In the genomic region with DNA sequence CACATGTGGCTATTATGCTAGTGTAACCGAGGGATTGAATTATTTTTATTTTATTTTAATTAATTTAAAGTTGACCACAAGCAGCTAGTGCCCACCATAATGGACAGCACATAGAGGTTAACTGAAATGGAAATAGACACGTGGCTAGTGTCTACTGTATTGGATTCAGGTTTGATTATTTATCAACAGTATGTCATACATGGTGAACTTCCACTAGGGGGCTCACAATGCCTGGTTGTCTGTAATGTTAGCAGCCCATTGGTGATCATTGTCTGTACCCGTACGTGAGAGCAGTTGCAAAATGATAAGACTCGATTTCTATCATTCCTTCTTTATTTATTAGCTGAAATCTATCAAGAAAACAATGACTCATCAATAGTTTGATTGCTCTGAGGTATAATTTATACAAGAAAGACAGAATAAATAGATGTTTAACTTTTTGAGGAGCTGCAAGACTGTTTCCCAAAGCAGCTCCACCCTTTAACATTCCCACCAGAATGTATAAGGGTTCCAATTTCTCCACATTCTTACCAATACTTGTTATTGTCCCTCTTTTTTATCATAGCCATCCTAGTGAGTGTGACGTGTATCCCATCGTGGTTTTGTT, we compare ENCODE assay signal across 8 cellular contexts.
DNase-seq lines count a peak whose midpoint lies in the region; ATAC-seq and TF ChIP-seq lines count a peak whose summit lies in the region.

No MANE protein-coding gene starts in this region.

- TF ChIP-seq POLR2A in thyroid gland (IDR thresholded peaks at IDR 0.05): no peak

- peak; percentile 43 for DNase-seq in COLO668 (lab: John Stamatoyannopoulos, UW; ENCODE audit: unreplicated experiment)
- peak; percentile 33 to 80 for DNase-seq in NCI-H446 (lab: John Stamatoyannopoulos, UW)
- DNase-seq in epithelial cell of esophagus (ENCODE audit: low read depth): peak; percentile 83
- DNase-seq in mucosa of gallbladder (ENCODE audit: low spot score): peak; percentile 35
- peak; percentile 26 to 31 for DNase-seq in thyroid gland

- TF ChIP-seq CTCF in epithelial cell of esophagus (IDR thresholded peaks at IDR 0.05; ENCODE audit: insufficient read depth, low read depth, low read length, missing control alignments) (peak; percentile 80), thyroid gland (IDR thresholded peaks at IDR 0.05) (peak; percentile 45 to 73 (median 62))

- WGBS in thyroid gland, 2 donors: 15% methylated on average over 7 of the region's 7 CpGs

- intact Hi-C loops in thyroid gland (cut with DNase I): no loop called here

- H3K4me1 ChIP-seq in thyroid gland: no peaks in the 10 kb centered on the region

- ATAC-seq in GM19035 (IDR thresholded peaks at IDR 0.05; ENCODE audit: unreplicated experiment) (peak; percentile 98), HG03280 (IDR thresholded peaks at IDR 0.05; ENCODE audit: unreplicated experiment) (peak; percentile 90)
- ATAC-seq in activated CD4-positive, CD25-positive, alpha-beta regulatory T cell treated with anti-CD3 and anti-CD28 coated beads, Interleukin-2, amount 50 U/mL, for 24 hours: peak; percentile 93 to 95

- H3K9me3 ChIP-seq in thyroid gland: no peaks in the 10 kb centered on the region

- H3K27ac ChIP-seq in thyroid gland: no peak overlapping the region

- H3K4me3 ChIP-seq in epithelial cell of esophagus (ENCODE audit: low read length) (no peak overlapping the region), thyroid gland (replicated peaks in 1 of 3) (no peak overlapping the region)

- H3K27me3 ChIP-seq in thyroid gland: no peaks in the 10 kb centered on the region

- no peaks in the 10 kb centered on the region for H3K36me3 ChIP-seq in thyroid gland

Comparison
In these comparisons a context has a peak if more than half of its experiments do, and no peak if none do; other contexts are left out.
1. DNase-seq: peak in every context shown above with its lines; median percentile 83 in epithelial cell of esophagus; 56 in NCI-H446; 43 in COLO668; 35 in mucosa of gallbladder; 28 in thyroid gland.